In genomic region chr20:21303872-21304586, GRCh38 we compare ENCODE assay signal across 8 cellular contexts. TPM values are rescaled to one million over a fixed set of nuclear protein-coding genes. Genes with fewer than 3 reads are reported as not detected.
DNase-seq lines count a peak whose midpoint lies in the region; ATAC-seq and TF ChIP-seq lines count a peak whose summit lies in the region.

No MANE protein-coding gene starts in this region.

- in situ Hi-C loops in GM23248 (cut with MboI) = no loop called here

- no peaks in the 10 kb centered on the region for H3K27me3 Mint-ChIP-seq in endodermal cell (ENCODE audit: insufficient read depth)
- H3K27me3 Mint-ChIP-seq in natural killer cell treated with Interleukin-12 subunit alpha and Interleukin-12 subunit beta and Interleukin-15 and Interleukin-18, amount 100 ng/mL, for 72 hours = peaks cover 0 to 5% of the 10 kb centered on the region in 2 donors

- H3K4me3 Mint-ChIP-seq in endodermal cell = peak overlapping the region; percentile 97
- H3K4me3 Mint-ChIP-seq in natural killer cell treated with Interleukin-12 subunit alpha and Interleukin-12 subunit beta and Interleukin-15 and Interleukin-18, amount 100 ng/mL, for 72 hours = peak overlapping the region; percentile 91

- H3K36me3 Mint-ChIP-seq in endodermal cell (ENCODE audit: low read depth) = peaks cover 15% of the 10 kb centered on the region
- H3K36me3 Mint-ChIP-seq in natural killer cell treated with Interleukin-12 subunit alpha and Interleukin-12 subunit beta and Interleukin-15 and Interleukin-18, amount 100 ng/mL, for 72 hours = peaks cover 26% of the 10 kb centered on the region

- CTCF ChIA-PET in OCI-LY7 (lab: Charles Lee; ENCODE audit: unreplicated experiment) = no interaction called here

- H3K4me3 ChIP-seq in GM23248 (peak overlapping the region; percentile 96), OCI-LY7 (ENCODE audit: low read depth, low read length, poor library complexity, severe bottlenecking) (peak overlapping the region; percentile 95), endodermal cell (ENCODE audit: low read length) (peak overlapping the region; percentile 93)

- no peaks in the 10 kb centered on the region for H3K9me3 Mint-ChIP-seq in endodermal cell
- H3K9me3 Mint-ChIP-seq in natural killer cell treated with Interleukin-12 subunit alpha and Interleukin-12 subunit beta and Interleukin-15 and Interleukin-18, amount 100 ng/mL, for 72 hours = no peaks in the 10 kb centered on the region

- peak overlapping the region; percentile 97 for H3K9ac ChIP-seq in GM23248
- H3K9ac ChIP-seq in endodermal cell (ENCODE audit: extremely low read depth, low read length, poor library complexity, severe bottlenecking) = peak overlapping the region; percentile 88

- intact Hi-C loops in OCI-LY7 (cut with micrococcal nuclease; ENCODE audit: unreplicated experiment) = loop anchor here (10.0 kb wide), 1 partner anchor 179 kb away; the partner anchor contains the start of gene KIZ

- H3K27me3 ChIP-seq in GM23248 (replicated peaks; ENCODE audit: insufficient read depth) (no peaks in the 10 kb centered on the region), endodermal cell (ENCODE audit: control insufficient read depth, insufficient read depth, low read length, poor library complexity, severe bottlenecking) (no peaks in the 10 kb centered on the region)

- H3K4me2 ChIP-seq in GM23248 (ENCODE audit: unreplicated experiment) (peak overlapping the region; percentile 94), OCI-LY7 (ENCODE audit: low read length) (peak overlapping the region; percentile 91)

- H3K9me3 ChIP-seq in GM23248 (ENCODE audit: low read depth) (no peaks in the 10 kb centered on the region), OCI-LY7 (ENCODE audit: low read length) (peaks cover 9% of the 10 kb centered on the region; the same call in 1 of the 2 replicates), endodermal cell (ENCODE audit: control insufficient read depth, low read length) (no peaks in the 10 kb centered on the region)

- peak overlapping the region; percentile 97 for H3K27ac Mint-ChIP-seq in endodermal cell
- peak overlapping the region; percentile 94 to 95 for H3K27ac Mint-ChIP-seq in natural killer cell treated with Interleukin-12 subunit alpha and Interleukin-12 subunit beta and Interleukin-15 and Interleukin-18, amount 100 ng/mL, for 72 hours

- H3K27ac ChIP-seq in GM23248 (peak overlapping the region; percentile 95), OCI-LY7 (ENCODE audit: low read depth, low read length, poor library complexity, severe bottlenecking) (peak overlapping the region; percentile 72), endodermal cell (ENCODE audit: low read depth, low read length) (peak overlapping the region; percentile 99)

- peaks cover 23% of the 10 kb centered on the region for H3K4me1 Mint-ChIP-seq in endodermal cell
- H3K4me1 Mint-ChIP-seq in natural killer cell treated with Interleukin-12 subunit alpha and Interleukin-12 subunit beta and Interleukin-15 and Interleukin-18, amount 100 ng/mL, for 72 hours (ENCODE audit: low read depth in 2 of 2) = peaks cover 31 to 36% of the 10 kb centered on the region in 2 donors

- H3K9me2 ChIP-seq in GM23248 (ENCODE audit: insufficient read depth) = no peaks in the 10 kb centered on the region
- H3K9me2 ChIP-seq in OCI-LY7 (ENCODE audit: insufficient read depth, low read length) = no peaks in the 10 kb centered on the region

- POLR2A ChIA-PET in OCI-LY7 (lab: Charles Lee) = interaction anchor here (1.0 kb wide), 1 partner anchor 17 kb away, joined by 4 read pairs; no protein-coding TSS in a partner anchor

- DNase-seq in COLO829 (ENCODE audit: low spot score) (peak; percentile 18), GM23248 (peak; percentile 52), OCI-LY7 (ENCODE audit: low spot score) (no peak), endodermal cell (no peak), GM10266 (ENCODE audit: extremely low spot score) (no peak), NCI-H510A (lab: John Stamatoyannopoulos, UW) (no peak)
- no peak for DNase-seq in natural killer cell treated with Interleukin-12 subunit alpha and Interleukin-12 subunit beta and Interleukin-15 and Interleukin-18, amount 100 ng/mL, for 72 hours (ENCODE audit: low spot score)

- BruUV-seq in OCI-LY7 (replicated peaks; lab: Mats Ljungman, UMichigan) = TSS peak; percentile 74

- peak; percentile 2 to 3 for ATAC-seq in natural killer cell treated with Interleukin-12 subunit alpha and Interleukin-12 subunit beta and Interleukin-15 and Interleukin-18, amount 100 ng/mL, for 72 hours
- no peak for ATAC-seq in GM19035 (IDR thresholded peaks at IDR 0.05; ENCODE audit: unreplicated experiment)

- TF ChIP-seq CTCF in OCI-LY7 (conservative IDR thresholded peaks at IDR 0.05; ENCODE audit: low read length) = no peak
- TF ChIP-seq CTCF in endodermal cell (conservative IDR thresholded peaks at IDR 0.05) = no peak
- TF ChIP-seq CTCF in GM10266 (IDR thresholded peaks at IDR 0.05; ENCODE audit: control insufficient read depth, insufficient read depth, low read depth, missing control alignments) = no peak

- peaks cover 15% of the 10 kb centered on the region for H3F3A ChIP-seq in GM23248 (ENCODE audit: insufficient read depth)

- H3K4me1 ChIP-seq in GM23248 (ENCODE audit: insufficient read depth) = peaks cover 15% of the 10 kb centered on the region
- peaks cover 21% of the 10 kb centered on the region for H3K4me1 ChIP-seq in OCI-LY7 (ENCODE audit: insufficient read depth, low read length, poor library complexity, severe bottlenecking)
- H3K4me1 ChIP-seq in endodermal cell (ENCODE audit: control insufficient read depth, insufficient read depth, low read length) = peaks cover 6% of the 10 kb centered on the region

- H4K20me1 ChIP-seq in GM23248 (ENCODE audit: insufficient read depth) = no peaks in the 10 kb centered on the region
- peaks cover 16% of the 10 kb centered on the region; the same call in 1 of the 2 replicates for H4K20me1 ChIP-seq in OCI-LY7 (ENCODE audit: insufficient read depth, low read length)

- WGBS in GM23248 (ENCODE audit: low coverage in 1 of 2, low lambda C conversion rate in 2 of 2, missing lambda C conversion rate in 2 of 2), 2 experiments = 1% methylated on average over 18 of the region's 18 CpGs
- WGBS in endodermal cell (ENCODE audit: insufficient coverage in 1 of 2, insufficient read length in 1 of 2), 2 experiments = 2 to 4% methylated on average over 13 to 18 of the region's 18 CpGs

- H3K79me2 ChIP-seq in GM23248 (ENCODE audit: insufficient read depth) = peaks cover 53% of the 10 kb centered on the region
- peaks cover 58% of the 10 kb centered on the region for H3K79me2 ChIP-seq in OCI-LY7 (ENCODE audit: insufficient read depth, low read depth, low read length)

- H2AFZ ChIP-seq in GM23248 (peak overlapping the region; percentile 88), OCI-LY7 (ENCODE audit: low read length) (peak overlapping the region; percentile 92; the same call in 1 of the 2 replicates)

- H3K36me3 ChIP-seq in GM23248 (ENCODE audit: low read depth) = no peaks in the 10 kb centered on the region
- peaks cover 30% of the 10 kb centered on the region for H3K36me3 ChIP-seq in OCI-LY7 (ENCODE audit: insufficient read depth, low read length)
- no peaks in the 10 kb centered on the region for H3K36me3 ChIP-seq in endodermal cell (ENCODE audit: control insufficient read depth, insufficient read depth, low read length)

RNA-seq across cellular contexts. Expression of gene XRN2, which starts 0.9 kb away (rescaled TPM):
- total RNA-seq in GM23248 (2014; rRNA removed; shearing (Covaris generic)) = 78.9 and 80.9 TPM in 2 replicates
- 54.3 and 55.0 TPM in 2 replicates for polyA plus RNA-seq in GM23248 (2016; fragmentation: Nextera tagmentation; extraction: Ambion mirVana)
- total RNA-seq in OCI-LY7 (2014; rRNA removed; shearing (Covaris generic)) = 43.7 and 47.9 TPM in 2 replicates
- total RNA-seq in OCI-LY7 (2022) (47.9 and 50.3 TPM in 2 replicates), endodermal cell (100 to 1,000 TPM in 1 of 2 donors, 10 to 100 TPM in 1; 91.5 to 101 TPM)
- 100 TPM for polyA plus RNA-seq in endodermal cell (2013, experiment 1 of 2)
- polyA plus RNA-seq in endodermal cell (2013, experiment 2 of 2) = 95.6 TPM
- total RNA-seq in natural killer cell treated with Interleukin-12 subunit alpha and Interleukin-12 subunit beta and Interleukin-15 and Interleukin-18, amount 100 ng/mL, for 72 hours = 10 to 100 TPM; 62.1 to 68.6 TPM

Comparison
In these comparisons a context has a peak if more than half of its experiments do, and no peak if none do; other contexts are left out.
1. DNase-seq: peak in COLO829 (single experiment) and GM23248 (single experiment); none in OCI-LY7 (single experiment), endodermal cell (single experiment), natural killer cell treated with Interleukin-12 subunit alpha and Interleukin-12 subunit beta and Interleukin-15 and Interleukin-18, amount 100 ng/mL, for 72 hours (single experiment), GM10266 (single experiment) and NCI-H510A (single experiment).
2. Peak in every context shown above with its lines, with median percentiles within 50 percentile points of each other: H3K27ac ChIP-seq and H3K4me3 ChIP-seq.